1 cellular context compared by ENCODE assay signal in the genomic region with DNA sequence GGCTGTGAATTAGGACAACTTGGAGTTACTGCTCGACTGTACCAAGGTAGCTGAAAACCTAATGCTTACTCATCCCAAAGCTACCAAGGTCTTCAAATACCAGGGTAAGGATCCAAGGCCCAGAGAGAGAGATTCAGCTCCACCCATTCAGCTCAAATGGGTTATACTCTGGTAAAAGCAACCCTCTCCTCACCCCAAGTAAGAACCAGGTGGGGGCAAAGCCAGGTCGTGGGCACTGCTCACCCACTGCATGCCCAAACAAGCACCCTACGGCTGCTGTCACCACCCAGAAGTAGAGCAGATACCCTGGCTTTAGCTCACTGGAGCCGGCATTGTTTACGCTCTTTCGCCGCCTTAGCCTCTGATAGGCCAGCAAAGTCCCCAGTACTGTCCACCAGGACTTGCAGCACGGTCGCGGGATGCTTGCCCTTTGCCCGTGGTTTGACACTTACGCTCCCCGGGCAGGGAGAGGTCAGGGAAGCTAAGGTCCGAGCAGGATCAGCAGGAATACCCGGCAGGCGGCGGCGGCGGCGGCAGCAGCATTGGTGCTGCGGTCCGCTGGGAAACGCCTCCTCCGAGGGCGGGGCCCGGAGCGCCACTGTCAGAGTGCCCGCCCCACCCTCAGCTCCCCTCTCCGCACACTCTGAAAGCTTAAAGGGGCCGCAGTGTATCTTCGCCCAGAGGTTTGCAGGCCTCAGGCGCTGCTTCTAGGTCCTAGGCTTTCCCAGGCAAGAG.
TF ChIP-seq lines count a peak whose summit lies in the region.

No MANE protein-coding gene starts in this region.

TF ChIP-seq in HepG2, 621 proteins besides CTCF, POLR2A, EP300 and RAD21 (continued from another document and continues in another):
- TF ChIP-seq, protein P1, sequence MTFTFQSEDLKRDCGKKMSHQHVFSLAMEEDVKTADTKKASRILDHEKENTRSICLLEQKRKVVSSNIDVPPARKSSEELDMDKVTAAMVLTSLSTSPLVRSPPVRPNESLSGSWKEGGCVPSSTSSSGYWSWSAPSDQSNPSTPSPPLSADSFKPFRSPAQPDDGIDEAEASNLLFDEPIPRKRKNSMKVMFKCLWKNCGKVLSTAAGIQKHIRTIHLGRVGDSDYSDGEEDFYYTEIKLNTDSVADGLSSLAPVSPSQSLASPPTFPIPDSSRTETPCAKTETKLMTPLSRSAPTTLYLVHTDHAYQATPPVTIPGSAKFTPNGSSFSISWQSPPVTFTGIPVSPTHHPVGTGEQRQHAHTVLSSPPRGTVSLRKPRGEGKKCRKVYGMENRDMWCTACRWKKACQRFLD (CRISPR knock-in tag; IDR thresholded peaks at IDR 0.05; ENCODE audit: borderline replicate concordance): no peak
- TF ChIP-seq ZNF101 (CRISPR knock-in tag; IDR thresholded peaks at IDR 0.05; ENCODE audit: borderline replicate concordance, low read depth) (no peak), CENPX (CRISPR knock-in tag; IDR thresholded peaks at IDR 0.05) (no peak), ZNF343 (CRISPR knock-in tag; IDR thresholded peaks at IDR 0.05) (no peak), CENPT (CRISPR knock-in tag; IDR thresholded peaks at IDR 0.05; ENCODE audit: low read depth) (no peak), SOX5 (CRISPR knock-in tag; IDR thresholded peaks at IDR 0.05; ENCODE audit: borderline replicate concordance) (peak; percentile 61), SETDB1 (CRISPR knock-in tag; IDR thresholded peaks at IDR 0.05; ENCODE audit: borderline replicate concordance) (no peak), ZNF614 (CRISPR knock-in tag; IDR thresholded peaks at IDR 0.05; ENCODE audit: borderline replicate concordance) (peak; percentile 83), ZNF550 (CRISPR knock-in tag; IDR thresholded peaks at IDR 0.05; ENCODE audit: borderline replicate concordance) (no peak), AHR (CRISPR knock-in tag; IDR thresholded peaks at IDR 0.05) (no peak), MXI1 (IDR thresholded peaks at IDR 0.05; ENCODE audit: borderline replicate concordance, low read depth, low read length) (peak; percentile 82; the same call in 1 of the 3 replicates), FOXA3 (CRISPR knock-in tag; IDR thresholded peaks at IDR 0.05) (peak; percentile 66), IKZF1 (IDR thresholded peaks at IDR 0.05) (no peak)
- TF ChIP-seq, protein P2, sequence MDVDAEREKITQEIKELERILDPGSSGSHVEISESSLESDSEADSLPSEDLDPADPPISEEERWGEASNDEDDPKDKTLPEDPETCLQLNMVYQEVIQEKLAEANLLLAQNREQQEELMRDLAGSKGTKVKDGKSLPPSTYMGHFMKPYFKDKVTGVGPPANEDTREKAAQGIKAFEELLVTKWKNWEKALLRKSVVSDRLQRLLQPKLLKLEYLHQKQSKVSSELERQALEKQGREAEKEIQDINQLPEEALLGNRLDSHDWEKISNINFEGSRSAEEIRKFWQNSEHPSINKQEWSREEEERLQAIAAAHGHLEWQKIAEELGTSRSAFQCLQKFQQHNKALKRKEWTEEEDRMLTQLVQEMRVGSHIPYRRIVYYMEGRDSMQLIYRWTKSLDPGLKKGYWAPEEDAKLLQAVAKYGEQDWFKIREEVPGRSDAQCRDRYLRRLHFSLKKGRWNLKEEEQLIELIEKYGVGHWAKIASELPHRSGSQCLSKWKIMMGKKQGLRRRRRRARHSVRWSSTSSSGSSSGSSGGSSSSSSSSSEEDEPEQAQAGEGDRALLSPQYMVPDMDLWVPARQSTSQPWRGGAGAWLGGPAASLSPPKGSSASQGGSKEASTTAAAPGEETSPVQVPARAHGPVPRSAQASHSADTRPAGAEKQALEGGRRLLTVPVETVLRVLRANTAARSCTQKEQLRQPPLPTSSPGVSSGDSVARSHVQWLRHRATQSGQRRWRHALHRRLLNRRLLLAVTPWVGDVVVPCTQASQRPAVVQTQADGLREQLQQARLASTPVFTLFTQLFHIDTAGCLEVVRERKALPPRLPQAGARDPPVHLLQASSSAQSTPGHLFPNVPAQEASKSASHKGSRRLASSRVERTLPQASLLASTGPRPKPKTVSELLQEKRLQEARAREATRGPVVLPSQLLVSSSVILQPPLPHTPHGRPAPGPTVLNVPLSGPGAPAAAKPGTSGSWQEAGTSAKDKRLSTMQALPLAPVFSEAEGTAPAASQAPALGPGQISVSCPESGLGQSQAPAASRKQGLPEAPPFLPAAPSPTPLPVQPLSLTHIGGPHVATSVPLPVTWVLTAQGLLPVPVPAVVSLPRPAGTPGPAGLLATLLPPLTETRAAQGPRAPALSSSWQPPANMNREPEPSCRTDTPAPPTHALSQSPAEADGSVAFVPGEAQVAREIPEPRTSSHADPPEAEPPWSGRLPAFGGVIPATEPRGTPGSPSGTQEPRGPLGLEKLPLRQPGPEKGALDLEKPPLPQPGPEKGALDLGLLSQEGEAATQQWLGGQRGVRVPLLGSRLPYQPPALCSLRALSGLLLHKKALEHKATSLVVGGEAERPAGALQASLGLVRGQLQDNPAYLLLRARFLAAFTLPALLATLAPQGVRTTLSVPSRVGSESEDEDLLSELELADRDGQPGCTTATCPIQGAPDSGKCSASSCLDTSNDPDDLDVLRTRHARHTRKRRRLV (CRISPR knock-in tag; IDR thresholded peaks at IDR 0.05): no peak
- TF ChIP-seq, protein P3, sequence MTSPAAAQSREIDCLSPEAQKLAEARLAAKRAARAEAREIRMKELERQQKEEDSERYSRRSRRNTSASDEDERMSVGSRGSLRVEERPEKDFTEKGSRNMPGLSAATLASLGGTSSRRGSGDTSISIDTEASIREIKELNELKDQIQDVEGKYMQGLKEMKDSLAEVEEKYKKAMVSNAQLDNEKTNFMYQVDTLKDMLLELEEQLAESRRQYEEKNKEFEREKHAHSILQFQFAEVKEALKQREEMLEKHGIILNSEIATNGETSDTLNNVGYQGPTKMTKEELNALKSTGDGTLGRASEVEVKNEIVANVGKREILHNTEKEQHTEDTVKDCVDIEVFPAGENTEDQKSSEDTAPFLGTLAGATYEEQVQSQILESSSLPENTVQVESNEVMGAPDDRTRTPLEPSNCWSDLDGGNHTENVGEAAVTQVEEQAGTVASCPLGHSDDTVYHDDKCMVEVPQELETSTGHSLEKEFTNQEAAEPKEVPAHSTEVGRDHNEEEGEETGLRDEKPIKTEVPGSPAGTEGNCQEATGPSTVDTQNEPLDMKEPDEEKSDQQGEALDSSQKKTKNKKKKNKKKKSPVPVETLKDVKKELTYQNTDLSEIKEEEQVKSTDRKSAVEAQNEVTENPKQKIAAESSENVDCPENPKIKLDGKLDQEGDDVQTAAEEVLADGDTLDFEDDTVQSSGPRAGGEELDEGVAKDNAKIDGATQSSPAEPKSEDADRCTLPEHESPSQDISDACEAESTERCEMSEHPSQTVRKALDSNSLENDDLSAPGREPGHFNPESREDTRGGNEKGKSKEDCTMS (CRISPR knock-in tag; conservative IDR thresholded peaks at IDR 0.05): no peak
- TF ChIP-seq, protein P4, sequence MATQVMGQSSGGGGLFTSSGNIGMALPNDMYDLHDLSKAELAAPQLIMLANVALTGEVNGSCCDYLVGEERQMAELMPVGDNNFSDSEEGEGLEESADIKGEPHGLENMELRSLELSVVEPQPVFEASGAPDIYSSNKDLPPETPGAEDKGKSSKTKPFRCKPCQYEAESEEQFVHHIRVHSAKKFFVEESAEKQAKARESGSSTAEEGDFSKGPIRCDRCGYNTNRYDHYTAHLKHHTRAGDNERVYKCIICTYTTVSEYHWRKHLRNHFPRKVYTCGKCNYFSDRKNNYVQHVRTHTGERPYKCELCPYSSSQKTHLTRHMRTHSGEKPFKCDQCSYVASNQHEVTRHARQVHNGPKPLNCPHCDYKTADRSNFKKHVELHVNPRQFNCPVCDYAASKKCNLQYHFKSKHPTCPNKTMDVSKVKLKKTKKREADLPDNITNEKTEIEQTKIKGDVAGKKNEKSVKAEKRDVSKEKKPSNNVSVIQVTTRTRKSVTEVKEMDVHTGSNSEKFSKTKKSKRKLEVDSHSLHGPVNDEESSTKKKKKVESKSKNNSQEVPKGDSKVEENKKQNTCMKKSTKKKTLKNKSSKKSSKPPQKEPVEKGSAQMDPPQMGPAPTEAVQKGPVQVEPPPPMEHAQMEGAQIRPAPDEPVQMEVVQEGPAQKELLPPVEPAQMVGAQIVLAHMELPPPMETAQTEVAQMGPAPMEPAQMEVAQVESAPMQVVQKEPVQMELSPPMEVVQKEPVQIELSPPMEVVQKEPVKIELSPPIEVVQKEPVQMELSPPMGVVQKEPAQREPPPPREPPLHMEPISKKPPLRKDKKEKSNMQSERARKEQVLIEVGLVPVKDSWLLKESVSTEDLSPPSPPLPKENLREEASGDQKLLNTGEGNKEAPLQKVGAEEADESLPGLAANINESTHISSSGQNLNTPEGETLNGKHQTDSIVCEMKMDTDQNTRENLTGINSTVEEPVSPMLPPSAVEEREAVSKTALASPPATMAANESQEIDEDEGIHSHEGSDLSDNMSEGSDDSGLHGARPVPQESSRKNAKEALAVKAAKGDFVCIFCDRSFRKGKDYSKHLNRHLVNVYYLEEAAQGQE (IDR thresholded peaks at IDR 0.05; ENCODE audit: borderline replicate concordance in 1 of 2, low read depth in 1 of 2, low read length in 2 of 2): no peak
- TF ChIP-seq, protein P5, sequence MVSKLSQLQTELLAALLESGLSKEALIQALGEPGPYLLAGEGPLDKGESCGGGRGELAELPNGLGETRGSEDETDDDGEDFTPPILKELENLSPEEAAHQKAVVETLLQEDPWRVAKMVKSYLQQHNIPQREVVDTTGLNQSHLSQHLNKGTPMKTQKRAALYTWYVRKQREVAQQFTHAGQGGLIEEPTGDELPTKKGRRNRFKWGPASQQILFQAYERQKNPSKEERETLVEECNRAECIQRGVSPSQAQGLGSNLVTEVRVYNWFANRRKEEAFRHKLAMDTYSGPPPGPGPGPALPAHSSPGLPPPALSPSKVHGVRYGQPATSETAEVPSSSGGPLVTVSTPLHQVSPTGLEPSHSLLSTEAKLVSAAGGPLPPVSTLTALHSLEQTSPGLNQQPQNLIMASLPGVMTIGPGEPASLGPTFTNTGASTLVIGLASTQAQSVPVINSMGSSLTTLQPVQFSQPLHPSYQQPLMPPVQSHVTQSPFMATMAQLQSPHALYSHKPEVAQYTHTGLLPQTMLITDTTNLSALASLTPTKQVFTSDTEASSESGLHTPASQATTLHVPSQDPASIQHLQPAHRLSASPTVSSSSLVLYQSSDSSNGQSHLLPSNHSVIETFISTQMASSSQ (IDR thresholded peaks at IDR 0.05; ENCODE audit: low read depth): no peak
- TF ChIP-seq, protein P5 (CRISPR knock-in tag; IDR thresholded peaks at IDR 0.05; ENCODE audit: borderline replicate concordance): no peak
- TF ChIP-seq, protein P6, sequence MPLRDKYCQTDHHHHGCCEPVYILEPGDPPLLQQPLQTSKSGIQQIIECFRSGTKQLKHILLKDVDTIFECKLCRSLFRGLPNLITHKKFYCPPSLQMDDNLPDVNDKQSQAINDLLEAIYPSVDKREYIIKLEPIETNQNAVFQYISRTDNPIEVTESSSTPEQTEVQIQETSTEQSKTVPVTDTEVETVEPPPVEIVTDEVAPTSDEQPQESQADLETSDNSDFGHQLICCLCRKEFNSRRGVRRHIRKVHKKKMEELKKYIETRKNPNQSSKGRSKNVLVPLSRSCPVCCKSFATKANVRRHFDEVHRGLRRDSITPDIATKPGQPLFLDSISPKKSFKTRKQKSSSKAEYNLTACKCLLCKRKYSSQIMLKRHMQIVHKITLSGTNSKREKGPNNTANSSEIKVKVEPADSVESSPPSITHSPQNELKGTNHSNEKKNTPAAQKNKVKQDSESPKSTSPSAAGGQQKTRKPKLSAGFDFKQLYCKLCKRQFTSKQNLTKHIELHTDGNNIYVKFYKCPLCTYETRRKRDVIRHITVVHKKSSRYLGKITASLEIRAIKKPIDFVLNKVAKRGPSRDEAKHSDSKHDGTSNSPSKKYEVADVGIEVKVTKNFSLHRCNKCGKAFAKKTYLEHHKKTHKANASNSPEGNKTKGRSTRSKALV (CRISPR knock-in tag; IDR thresholded peaks at IDR 0.05): no peak
- TF ChIP-seq, protein P7, sequence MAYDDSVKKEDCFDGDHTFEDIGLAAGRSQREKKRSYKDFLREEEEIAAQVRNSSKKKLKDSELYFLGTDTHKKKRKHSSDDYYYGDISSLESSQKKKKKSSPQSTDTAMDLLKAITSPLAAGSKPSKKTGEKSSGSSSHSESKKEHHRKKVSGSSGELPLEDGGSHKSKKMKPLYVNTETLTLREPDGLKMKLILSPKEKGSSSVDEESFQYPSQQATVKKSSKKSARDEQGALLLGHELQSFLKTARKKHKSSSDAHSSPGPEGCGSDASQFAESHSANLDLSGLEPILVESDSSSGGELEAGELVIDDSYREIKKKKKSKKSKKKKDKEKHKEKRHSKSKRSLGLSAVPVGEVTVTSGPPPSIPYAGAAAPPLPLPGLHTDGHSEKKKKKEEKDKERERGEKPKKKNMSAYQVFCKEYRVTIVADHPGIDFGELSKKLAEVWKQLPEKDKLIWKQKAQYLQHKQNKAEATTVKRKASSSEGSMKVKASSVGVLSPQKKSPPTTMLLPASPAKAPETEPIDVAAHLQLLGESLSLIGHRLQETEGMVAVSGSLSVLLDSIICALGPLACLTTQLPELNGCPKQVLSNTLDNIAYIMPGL (CRISPR knock-in tag; IDR thresholded peaks at IDR 0.05; ENCODE audit: borderline replicate concordance in 1 of 2, low read depth in 1 of 2): peak in 1 of 2 experiments; percentile 54; a peak in 1 of 4 replicates
- TF ChIP-seq, protein P8, sequence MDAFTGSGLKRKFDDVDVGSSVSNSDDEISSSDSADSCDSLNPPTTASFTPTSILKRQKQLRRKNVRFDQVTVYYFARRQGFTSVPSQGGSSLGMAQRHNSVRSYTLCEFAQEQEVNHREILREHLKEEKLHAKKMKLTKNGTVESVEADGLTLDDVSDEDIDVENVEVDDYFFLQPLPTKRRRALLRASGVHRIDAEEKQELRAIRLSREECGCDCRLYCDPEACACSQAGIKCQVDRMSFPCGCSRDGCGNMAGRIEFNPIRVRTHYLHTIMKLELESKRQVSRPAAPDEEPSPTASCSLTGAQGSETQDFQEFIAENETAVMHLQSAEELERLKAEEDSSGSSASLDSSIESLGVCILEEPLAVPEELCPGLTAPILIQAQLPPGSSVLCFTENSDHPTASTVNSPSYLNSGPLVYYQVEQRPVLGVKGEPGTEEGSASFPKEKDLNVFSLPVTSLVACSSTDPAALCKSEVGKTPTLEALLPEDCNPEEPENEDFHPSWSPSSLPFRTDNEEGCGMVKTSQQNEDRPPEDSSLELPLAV (CRISPR knock-in tag; conservative IDR thresholded peaks at IDR 0.05; ENCODE audit: low read depth): no peak
